In the genomic region with DNA sequence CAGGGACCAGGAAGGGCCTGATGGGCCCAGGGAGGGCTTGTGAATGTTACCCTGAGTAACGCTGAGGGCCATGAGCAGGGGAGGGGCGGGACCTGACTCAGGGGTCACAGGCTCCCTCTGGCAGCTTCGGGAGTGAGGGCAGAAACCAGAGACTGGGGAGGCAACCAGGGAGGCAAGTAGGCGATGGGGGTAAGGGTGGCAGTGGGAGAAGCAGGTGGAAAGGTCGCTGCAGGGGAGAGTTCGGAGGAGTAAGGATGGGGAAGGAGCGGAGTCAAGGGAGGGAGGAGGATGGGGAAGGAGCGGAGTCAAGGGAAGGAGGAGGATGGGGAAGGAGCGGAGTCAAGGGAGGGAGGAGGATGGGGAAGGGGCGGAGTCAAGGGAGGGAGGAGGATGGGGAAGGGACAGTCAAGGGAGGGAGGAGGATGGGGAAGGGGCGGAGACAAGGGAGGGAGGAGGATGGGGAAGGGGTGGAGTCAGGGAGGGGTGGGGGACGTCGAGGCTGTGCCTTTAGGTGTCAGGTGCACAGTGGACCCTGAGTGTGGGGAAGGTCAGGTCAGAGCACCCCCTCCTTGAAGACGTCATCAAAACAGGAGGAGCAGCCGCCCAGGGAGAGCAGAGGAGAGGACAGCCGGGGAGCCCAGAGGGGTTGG, we compare ENCODE assay signal across 9 cellular contexts. TPM values are rescaled to one million over a fixed set of nuclear protein-coding genes. Genes with fewer than 3 reads are reported as not detected.
DNase-seq lines count a peak whose midpoint lies in the region; ATAC-seq and TF ChIP-seq lines count a peak whose summit lies in the region.
"Had no signal": no experiment of that assay in that cellular context is flagged by ENCODE, and none has a peak within 500 bp of the region (broad histone marks: within the 10 kb centered on the region; RNA-seq: fewer than 3 reads in every experiment).

No MANE protein-coding gene starts in this region.

- no peaks in the 10 kb centered on the region for H3K4me1 ChIP-seq in GM23338 (ENCODE audit: insufficient read depth)
- no peaks in the 10 kb centered on the region for H3K4me1 ChIP-seq in foreskin keratinocyte
- H3K4me1 ChIP-seq in ovary (ENCODE audit: insufficient read depth): peaks cover 10% of the 10 kb centered on the region

- no peaks in the 10 kb centered on the region for H3K27me3 ChIP-seq in GM23338 (ENCODE audit: insufficient read depth)
- no peaks in the 10 kb centered on the region for H3K27me3 ChIP-seq in foreskin keratinocyte
- H3K27me3 ChIP-seq in ovary: no peaks in the 10 kb centered on the region
- H3K27me3 ChIP-seq: cardiac muscle cell had no signal

- intact Hi-C loops in ovary (cut with DNase I): no loop called here

- peak; percentile 98 for DNase-seq in GM23338 (ENCODE audit: low spot score)
- DNase-seq in SK-N-DZ (ENCODE audit: low spot score): peak; percentile 85
- peak in 1 of 2 donors; percentile 70 for DNase-seq in foreskin keratinocyte
- peak in 4 of 5 donors; percentile 43 to 49 (median 45) for DNase-seq in ovary
- DNase-seq in activated T-cell treated with anti-CD3 and anti-CD28 coated beads, Interleukin-2, amount 50 U/mL, for 48 hours: no peak
- no peak for DNase-seq in NCI-H2029 (lab: John Stamatoyannopoulos, UW)

- H3K36me3 Mint-ChIP-seq in GM23338 (ENCODE audit: low read depth): peaks cover 7% of the 10 kb centered on the region

- H3K9me2 ChIP-seq in GM23338 (ENCODE audit: insufficient read depth): no peaks in the 10 kb centered on the region

- H3K79me2 ChIP-seq in GM23338 (replicated peaks; ENCODE audit: insufficient read depth): no peaks in the 10 kb centered on the region

- H3K4me1 Mint-ChIP-seq in GM23338: peaks cover 12% of the 10 kb centered on the region

- peak overlapping the region; percentile 73 for H3K4me3 Mint-ChIP-seq in GM23338

- WGBS in ovary, 3 donors: 4 to 11% (median 4%) methylated on average over 16 of the region's 16 CpGs

- no peaks in the 10 kb centered on the region for H3K36me3 ChIP-seq in GM23338 (ENCODE audit: insufficient read depth)
- H3K36me3 ChIP-seq in ovary: no peaks in the 10 kb centered on the region
- H3K36me3 ChIP-seq: cardiac muscle cell had no signal

- H3K27ac Mint-ChIP-seq in GM23338: no peak overlapping the region

- ATAC-seq in GM23338: peak; percentile 13
- ATAC-seq in foreskin keratinocyte: peak; percentile 7
- no peak for ATAC-seq in HG03175 (IDR thresholded peaks at IDR 0.05; ENCODE audit: unreplicated experiment)
- ATAC-seq in GM21576 (IDR thresholded peaks at IDR 0.05; ENCODE audit: unreplicated experiment): no peak

- peak overlapping the region; percentile 85 for H3K4me3 ChIP-seq in GM23338
- H3K4me3 ChIP-seq in ovary: no peak overlapping the region

- no peaks in the 10 kb centered on the region for H3K9me3 Mint-ChIP-seq in GM23338

- TF ChIP-seq EP300 in ovary (IDR thresholded peaks at IDR 0.05): no peak

- TF ChIP-seq POLR2A in ovary (IDR thresholded peaks at IDR 0.05): no peak

- H3F3A ChIP-seq in GM23338 (replicated peaks; ENCODE audit: low read depth): 0 out of 2 replicates have a peak, but pooled peaks cover 10% of the 10 kb centered on the region

- peaks cover 11% of the 10 kb centered on the region for H3K27me3 Mint-ChIP-seq in GM23338 (ENCODE audit: insufficient read depth, low read depth, poor library complexity)

- H3K27ac ChIP-seq in GM23338 (ENCODE audit: low read depth): no peak overlapping the region
- H3K27ac ChIP-seq in foreskin keratinocyte: no peak overlapping the region
- no peak overlapping the region for H3K27ac ChIP-seq in ovary
- H3K27ac ChIP-seq: cardiac muscle cell had no signal

- no peak for TF ChIP-seq CTCF in GM23338 (conservative IDR thresholded peaks at IDR 0.05; ENCODE audit: low read depth in 2 of 2)
- TF ChIP-seq CTCF in foreskin keratinocyte (conservative IDR thresholded peaks at IDR 0.05): no peak
- no peak for TF ChIP-seq CTCF in ovary (IDR thresholded peaks at IDR 0.05)

- peak overlapping the region; percentile 90 for H2AFZ ChIP-seq in GM23338

- no peaks in the 10 kb centered on the region for H3K9me3 ChIP-seq in ovary

- H3K4me2 ChIP-seq in GM23338: peak overlapping the region; percentile 96

- no peaks in the 10 kb centered on the region; the same call in 1 of the 2 replicates for H4K20me1 ChIP-seq in GM23338 (replicated peaks; ENCODE audit: insufficient read depth)

TF ChIP-seq in GM23338, 12 proteins besides CTCF, POLR2A, EP300 and RAD21 (continues in another document):
- TF ChIP-seq JUNB (IDR thresholded peaks at IDR 0.05; ENCODE audit: unreplicated experiment) (no peak), POLR2AphosphoS5 (IDR thresholded peaks at IDR 0.05; ENCODE audit: low read depth) (no peak), CREB1 (CRISPR knock-in tag; IDR thresholded peaks at IDR 0.05; ENCODE audit: low read depth) (no peak; the same call in 1 of the 2 replicates), STAT1 (IDR thresholded peaks at IDR 0.05; ENCODE audit: unreplicated experiment) (no peak), EZH2 (IDR thresholded peaks at IDR 0.05; ENCODE audit: low read depth, unreplicated experiment) (no peak)
- TF ChIP-seq, protein P1, sequence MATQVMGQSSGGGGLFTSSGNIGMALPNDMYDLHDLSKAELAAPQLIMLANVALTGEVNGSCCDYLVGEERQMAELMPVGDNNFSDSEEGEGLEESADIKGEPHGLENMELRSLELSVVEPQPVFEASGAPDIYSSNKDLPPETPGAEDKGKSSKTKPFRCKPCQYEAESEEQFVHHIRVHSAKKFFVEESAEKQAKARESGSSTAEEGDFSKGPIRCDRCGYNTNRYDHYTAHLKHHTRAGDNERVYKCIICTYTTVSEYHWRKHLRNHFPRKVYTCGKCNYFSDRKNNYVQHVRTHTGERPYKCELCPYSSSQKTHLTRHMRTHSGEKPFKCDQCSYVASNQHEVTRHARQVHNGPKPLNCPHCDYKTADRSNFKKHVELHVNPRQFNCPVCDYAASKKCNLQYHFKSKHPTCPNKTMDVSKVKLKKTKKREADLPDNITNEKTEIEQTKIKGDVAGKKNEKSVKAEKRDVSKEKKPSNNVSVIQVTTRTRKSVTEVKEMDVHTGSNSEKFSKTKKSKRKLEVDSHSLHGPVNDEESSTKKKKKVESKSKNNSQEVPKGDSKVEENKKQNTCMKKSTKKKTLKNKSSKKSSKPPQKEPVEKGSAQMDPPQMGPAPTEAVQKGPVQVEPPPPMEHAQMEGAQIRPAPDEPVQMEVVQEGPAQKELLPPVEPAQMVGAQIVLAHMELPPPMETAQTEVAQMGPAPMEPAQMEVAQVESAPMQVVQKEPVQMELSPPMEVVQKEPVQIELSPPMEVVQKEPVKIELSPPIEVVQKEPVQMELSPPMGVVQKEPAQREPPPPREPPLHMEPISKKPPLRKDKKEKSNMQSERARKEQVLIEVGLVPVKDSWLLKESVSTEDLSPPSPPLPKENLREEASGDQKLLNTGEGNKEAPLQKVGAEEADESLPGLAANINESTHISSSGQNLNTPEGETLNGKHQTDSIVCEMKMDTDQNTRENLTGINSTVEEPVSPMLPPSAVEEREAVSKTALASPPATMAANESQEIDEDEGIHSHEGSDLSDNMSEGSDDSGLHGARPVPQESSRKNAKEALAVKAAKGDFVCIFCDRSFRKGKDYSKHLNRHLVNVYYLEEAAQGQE (IDR thresholded peaks at IDR 0.05; ENCODE audit: unreplicated experiment): no peak

RNA-seq across cellular contexts. Expression of gene B3GNT3, which starts 15.5 kb away (rescaled TPM):
- total RNA-seq in GM23338 (2014; rRNA removed; shearing (Covaris generic)): 1.0 and 1.9 TPM in 2 replicates
- 0.90 and 0.99 TPM in 2 replicates for polyA plus RNA-seq in GM23338 (2016; fragmentation: Nextera tagmentation; extraction: Ambion mirVana)
- polyA plus RNA-seq in SK-N-DZ (2014; cell fraction: cytosol; rRNA removed): not detected in 2 replicates
- not detected in 2 replicates for polyA plus RNA-seq in SK-N-DZ (2014; cell fraction: nucleus; rRNA removed)
- total RNA-seq in foreskin keratinocyte: 6.5 and 11.5 TPM in 2 replicates
- 5.7 and 7.9 TPM in 2 replicates for polyA plus RNA-seq in foreskin keratinocyte
- total RNA-seq in ovary: under 1 TPM in 5 of 7 donors, not detected in 2; 0.34 to 0.79 (median 0.51) TPM
- polyA plus RNA-seq in ovary: under 1 TPM; 0.25 to 0.28 TPM
- total RNA-seq: cardiac muscle cell had no signal
- polyA plus RNA-seq: cardiac muscle cell had no signal

RNA-seq across cellular contexts. Expression of gene FCHO1, which starts 28.1 kb away (rescaled TPM):
- 22.4 and 42.3 TPM in 2 replicates for total RNA-seq in GM23338 (2014; rRNA removed; shearing (Covaris generic))
- polyA plus RNA-seq in GM23338 (2016; fragmentation: Nextera tagmentation; extraction: Ambion mirVana) (14.9 and 18.5 TPM in 2 replicates), foreskin keratinocyte (6.3 and 9.9 TPM in 2 replicates), ovary (1 to 10 TPM in 1 of 2 donors, under 1 TPM in 1; 0.95 to 2.0 TPM)
- polyA plus RNA-seq in SK-N-DZ (2014; cell fraction: cytosol; rRNA removed): 11.8 and 13.1 TPM in 2 replicates
- 15.7 and 16.8 TPM in 2 replicates for polyA plus RNA-seq in SK-N-DZ (2014; cell fraction: nucleus; rRNA removed)
- total RNA-seq in foreskin keratinocyte (6.2 and 8.8 TPM in 2 replicates), ovary (1 to 10 TPM; 1.7 to 4.3 (median 3.0) TPM)

RNA-seq across cellular contexts. Expression of gene INSL3, which starts 41.9 kb away (rescaled TPM):
- total RNA-seq in GM23338 (2014; rRNA removed; shearing (Covaris generic)): not detected in 2 replicates
- 0.76 and 1.5 TPM in 2 replicates for polyA plus RNA-seq in GM23338 (2016; fragmentation: Nextera tagmentation; extraction: Ambion mirVana)
- not detected in 2 replicates for polyA plus RNA-seq in SK-N-DZ (2014; cell fraction: cytosol; rRNA removed)
- polyA plus RNA-seq in SK-N-DZ (2014; cell fraction: nucleus; rRNA removed): not detected in 2 replicates
- total RNA-seq in foreskin keratinocyte: 0.14 and 0.51 TPM in 2 replicates
- 0.32 and 0.44 TPM in 2 replicates for polyA plus RNA-seq in foreskin keratinocyte
- 1 to 10 TPM in 4 of 7 donors, under 1 TPM in 2, not detected in 1; 0.38 to 4.9 (median 1.4) TPM for total RNA-seq in ovary
- polyA plus RNA-seq in ovary: 100 to 1,000 TPM; 103 to 121 TPM
- polyA plus RNA-seq: cardiac muscle cell had no signal

Comparison
In these comparisons a context has a peak if more than half of its experiments do, and no peak if none do; other contexts are left out.
1. ATAC-seq: peak in GM23338 (single experiment) and foreskin keratinocyte (single experiment); none in HG03175 (single experiment) and GM21576 (single experiment).
2. DNase-seq: peak in GM23338 (single experiment), SK-N-DZ (single experiment) and ovary (4 of 5); none in activated T-cell treated with anti-CD3 and anti-CD28 coated beads, Interleukin-2, amount 50 U/mL, for 48 hours (0 of 2) and NCI-H2029 (single experiment).